In the genomic region with DNA sequence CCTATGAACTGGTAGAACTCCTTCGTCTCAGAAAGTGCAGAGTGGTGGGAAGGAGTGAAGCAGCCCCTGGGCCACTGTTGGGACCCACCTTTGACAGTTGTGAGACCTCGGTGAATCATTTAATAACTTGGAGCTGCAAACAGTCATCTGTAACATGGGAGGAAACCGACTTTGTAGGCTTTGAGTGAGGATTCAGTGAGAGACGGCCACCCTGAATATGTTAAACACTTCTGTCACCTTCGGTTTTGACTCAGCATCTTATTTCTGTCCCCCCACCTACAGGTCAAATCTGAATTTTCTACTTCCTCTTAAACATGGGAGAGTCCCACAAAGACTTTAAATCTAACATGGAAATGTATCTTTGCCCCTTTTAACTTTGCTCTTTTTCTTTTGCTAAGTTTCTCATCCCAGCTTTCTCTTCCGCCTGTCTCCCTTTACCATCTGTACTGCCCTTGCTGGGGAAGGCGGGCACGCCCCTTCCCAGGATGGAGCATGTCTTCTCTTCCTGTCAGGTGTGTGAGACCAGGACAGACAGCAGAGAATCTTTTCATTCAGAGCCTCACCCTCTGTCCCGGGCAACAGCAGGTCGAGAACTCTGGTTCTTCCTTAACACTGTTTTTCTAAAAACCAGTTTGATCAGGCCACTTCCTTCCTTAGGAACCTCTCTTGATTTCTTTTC, we compare ENCODE assay signal across 8 cellular contexts. TPM values are rescaled to one million over a fixed set of nuclear protein-coding genes. Genes with fewer than 3 reads are reported as not detected.
DNase-seq lines count a peak whose midpoint lies in the region; ATAC-seq and TF ChIP-seq lines count a peak whose summit lies in the region.

No MANE protein-coding gene starts in this region.

- peaks cover 8 to 29% of the 10 kb centered on the region in 2 donors for H3K36me3 Mint-ChIP-seq in activated T-cell treated with anti-CD3 and anti-CD28 coated beads, Interleukin-2, amount 50 U/mL, for 72 hours (ENCODE audit: insufficient read depth in 2 of 2)

- no peaks in the 10 kb centered on the region for H3K4me1 ChIP-seq in adrenal gland (replicated peaks in 1 of 2)

- peaks cover 0 to 71% of the 10 kb centered on the region in 2 donors for H3K36me3 ChIP-seq in adrenal gland (replicated peaks in 1 of 2)

- H3K27ac ChIP-seq in adrenal gland: no peak overlapping the region

- DNase-seq in CD1c-positive myeloid dendritic cell (ENCODE audit: extremely low spot score) (peak; percentile 3), left ventricle myocardium superior (no peak), adrenal gland (no peak), Kasumi-1 (lab: John Stamatoyannopoulos, UW) (no peak), HT-29 (ENCODE audit: low spot score) (no peak)
- DNase-seq in activated T-cell treated with anti-CD3 and anti-CD28 coated beads, Interleukin-2, amount 50 U/mL, for 72 hours: peak; percentile 58 to 63

- intact Hi-C loops in left ventricle myocardium superior (cut with micrococcal nuclease) (no loop called here), adrenal gland (cut with DNase I) (no loop called here)

- no peaks in the 10 kb centered on the region for H3K9me3 Mint-ChIP-seq in activated T-cell treated with anti-CD3 and anti-CD28 coated beads, Interleukin-2, amount 50 U/mL, for 72 hours

- H3K27me3 ChIP-seq in adrenal gland: no peaks in the 10 kb centered on the region

- WGBS in adrenal gland, 4 donors: 87 to 91% (median 88%) methylated on average over 10 of the region's 10 CpGs

- no peak for TF ChIP-seq CTCF in adrenal gland (IDR thresholded peaks at IDR 0.05)

- peak; percentile 13 for TF ChIP-seq POLR2A in GM19099 (IDR thresholded peaks at IDR 0.05; ENCODE audit: extremely low read depth, insufficient read length, low read depth)
- no peak for TF ChIP-seq POLR2A in adrenal gland (IDR thresholded peaks at IDR 0.05)

- peak overlapping the region; percentile 38 for H3K27ac Mint-ChIP-seq in activated T-cell treated with anti-CD3 and anti-CD28 coated beads, Interleukin-2, amount 50 U/mL, for 72 hours

- peaks cover 52% of the 10 kb centered on the region for H3K4me1 Mint-ChIP-seq in activated T-cell treated with anti-CD3 and anti-CD28 coated beads, Interleukin-2, amount 50 U/mL, for 72 hours (ENCODE audit: low read depth)

- H3K27me3 Mint-ChIP-seq in activated T-cell treated with anti-CD3 and anti-CD28 coated beads, Interleukin-2, amount 50 U/mL, for 72 hours (ENCODE audit: low read depth): no peaks in the 10 kb centered on the region

- no peaks in the 10 kb centered on the region for H3K9me3 ChIP-seq in adrenal gland (replicated peaks in 1 of 3)

- H3K4me3 ChIP-seq in adrenal gland: no peak overlapping the region

- ATAC-seq in HG02970 (IDR thresholded peaks at IDR 0.05; ENCODE audit: low FRiP score, unreplicated experiment): peak; percentile 92
- ATAC-seq in activated T-cell treated with anti-CD3 and anti-CD28 coated beads, Interleukin-2, amount 50 U/mL, for 72 hours (replicated peaks in 1 of 2): peak; percentile 92 to 93
- ATAC-seq in left ventricle myocardium superior: no peak

- peak overlapping the region; percentile 67 to 76 for H3K4me3 Mint-ChIP-seq in activated T-cell treated with anti-CD3 and anti-CD28 coated beads, Interleukin-2, amount 50 U/mL, for 72 hours

RNA-seq across cellular contexts. Expression of gene ZC3H14, which starts 37.1 kb away (rescaled TPM):
- total RNA-seq in activated T-cell treated with anti-CD3 and anti-CD28 coated beads, Interleukin-2, amount 50 U/mL, for 72 hours: 10 to 100 TPM; 44.2 to 58.9 TPM
- 49.4 TPM for total RNA-seq in left ventricle myocardium superior
- total RNA-seq in adrenal gland: 10 to 100 TPM; 36.9 to 91.6 (median 53.3) TPM
- polyA plus RNA-seq in adrenal gland: 10 to 100 TPM; 26.5 to 58.0 (median 43.7) TPM
- total RNA-seq in HT-29 (2014; rRNA removed; shearing (Covaris generic)): 17.3 and 18.2 TPM in 2 replicates

RNA-seq across cellular contexts. Expression of gene PTPN21, which starts 45.1 kb away (rescaled TPM):
- total RNA-seq in activated T-cell treated with anti-CD3 and anti-CD28 coated beads, Interleukin-2, amount 50 U/mL, for 72 hours: under 1 TPM; 0.14 to 0.95 TPM
- 37.8 TPM for total RNA-seq in left ventricle myocardium superior
- total RNA-seq in adrenal gland: 10 to 100 TPM in 7 of 8 donors, 1 to 10 TPM in 1; 8.6 to 21.3 (median 13.7) TPM
- polyA plus RNA-seq in adrenal gland: 1 to 10 TPM; 3.7 to 9.1 (median 5.6) TPM
- 2.1 and 3.3 TPM in 2 replicates for total RNA-seq in HT-29 (2014; rRNA removed; shearing (Covaris generic))

Comparison
In these comparisons a context has a peak if more than half of its experiments do, and no peak if none do; other contexts are left out.
1. DNase-seq: peak in CD1c-positive myeloid dendritic cell (single experiment) and activated T-cell treated with anti-CD3 and anti-CD28 coated beads, Interleukin-2, amount 50 U/mL, for 72 hours (2 of 2); none in left ventricle myocardium superior (single experiment), adrenal gland (0 of 7), Kasumi-1 (0 of 2) and HT-29 (single experiment).